Comparison of ENCODE assay signal across 8 cellular contexts in the genomic region with DNA sequence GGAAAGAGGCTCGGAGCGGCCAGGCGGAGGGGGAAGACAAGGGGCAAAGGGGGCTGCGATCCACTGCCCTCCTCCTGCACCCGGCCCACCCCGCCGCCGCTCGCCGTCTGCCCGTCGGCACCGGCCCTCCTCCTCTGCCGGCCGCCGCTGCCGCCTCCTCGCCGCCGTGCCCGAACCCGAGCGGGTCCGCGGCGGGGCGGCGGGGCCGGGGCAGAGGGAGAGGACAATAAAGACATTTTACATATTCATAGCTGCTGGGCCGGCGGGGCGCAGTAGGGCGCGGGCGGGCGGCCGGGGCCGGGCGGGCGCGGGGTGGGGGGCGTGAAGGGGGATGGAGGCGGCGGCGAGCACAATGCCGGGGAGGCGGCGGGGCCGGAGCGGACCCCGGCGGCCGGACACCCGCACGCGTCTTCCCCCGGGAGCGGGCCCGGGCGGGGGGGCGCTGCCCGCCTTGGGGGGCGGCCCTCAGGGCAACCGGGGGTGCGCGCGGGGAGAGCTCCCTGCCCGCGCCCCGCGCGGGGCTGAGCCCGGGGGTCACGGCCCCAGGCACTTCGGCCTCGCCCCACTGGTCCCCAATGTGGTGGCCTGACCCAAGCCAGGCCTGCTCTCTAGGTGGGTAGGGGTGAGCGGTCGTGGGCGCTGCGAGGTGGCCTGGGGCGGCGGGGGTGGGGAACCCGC. TPM values are rescaled to one million over a fixed set of nuclear protein-coding genes. Genes with fewer than 3 reads are reported as not detected.
DNase-seq lines count a peak whose midpoint lies in the region; ATAC-seq, FAIRE-seq and TF ChIP-seq lines count a peak whose summit lies in the region.

No MANE protein-coding gene starts in this region.

- peaks cover 38% of the 10 kb centered on the region for H3K4me1 Mint-ChIP-seq in CD14-positive monocyte
- peaks cover 51% of the 10 kb centered on the region for H3K4me1 Mint-ChIP-seq in activated CD4-positive, alpha-beta memory T cell treated with anti-CD3 and anti-CD28 coated beads for 36 hours (ENCODE audit: low read depth)

- peak overlapping the region; percentile 84 to 97 (median 90) for H3K27ac Mint-ChIP-seq in CD14-positive monocyte
- H3K27ac Mint-ChIP-seq in activated CD4-positive, alpha-beta memory T cell treated with anti-CD3 and anti-CD28 coated beads for 36 hours: peak overlapping the region; percentile 98

- DNase-seq in CD14-positive monocyte (ENCODE audit: low spot score) (no peak), foreskin fibroblast (peak in 1 of 2 donors; percentile 32), pancreas (peak in 4 of 6 donors; percentile 23 to 83 (median 78)), DMS79 treated with DMSO at 0.1 percent for 48 hours (lab: John Stamatoyannopoulos, UW) (no peak)
- no peak for DNase-seq in activated CD4-positive, alpha-beta memory T cell treated with anti-CD3 and anti-CD28 coated beads for 36 hours
- no peak for DNase-seq in NK-92 treated with Interleukin-12 subunit alpha and Interleukin-12 subunit beta, amount 100 ng/mL, for 24 hours (lab: John Stamatoyannopoulos, UW)

- peak overlapping the region; percentile 90 to 99 for H3K4me3 Mint-ChIP-seq in CD14-positive monocyte
- peak overlapping the region; percentile 92 for H3K4me3 Mint-ChIP-seq in activated CD4-positive, alpha-beta memory T cell treated with anti-CD3 and anti-CD28 coated beads for 36 hours

- WGBS in pancreas, 2 donors: 1 to 2% methylated on average over 11 to 83 of the region's 83 CpGs

- POLR2A ChIA-PET in activated CD4-positive, alpha-beta memory T cell treated with anti-CD3 and anti-CD28 coated beads for 36 hours (lab: Charles Lee): interaction anchor here (0.7 to 2.4 kb wide), 11 partner anchors 10 to 1051 kb away, joined by 3 to 14 read pairs (median 8); a partner anchor contains a TSS

- FAIRE-seq in pancreas (lab: Jason Lieb, UNC): no peak

- H3K4me1 ChIP-seq in pancreas: peaks cover 13 to 21% (median 17%) of the 10 kb centered on the region in 3 donors

- no peaks in the 10 kb centered on the region for H3K27me3 ChIP-seq in pancreas

- H3K36me3 ChIP-seq in pancreas: no peaks in the 10 kb centered on the region

- peak overlapping the region; percentile 87 to 98 (median 94) for H3K27ac ChIP-seq in pancreas

- CTCF ChIA-PET in activated CD4-positive, alpha-beta memory T cell treated with anti-CD3 and anti-CD28 coated beads for 36 hours (lab: Charles Lee): interaction anchor here (0.9 to 3.4 kb wide), 16 partner anchors 11 to 345 kb away, joined by 3 to 44 read pairs (median 6); a partner anchor contains a TSS

- H3K9me3 Mint-ChIP-seq in CD14-positive monocyte: no peaks in the 10 kb centered on the region
- H3K9me3 Mint-ChIP-seq in activated CD4-positive, alpha-beta memory T cell treated with anti-CD3 and anti-CD28 coated beads for 36 hours: peaks cover 3% of the 10 kb centered on the region

- no peak for TF ChIP-seq CTCF in CD14-positive monocyte (IDR thresholded peaks at IDR 0.05)
- TF ChIP-seq CTCF in foreskin fibroblast (IDR thresholded peaks at IDR 0.05; ENCODE audit: low read depth, low read length): no peak
- no peak for TF ChIP-seq CTCF in pancreas (IDR thresholded peaks at IDR 0.05)

- intact Hi-C loops in CD14-positive monocyte (cut with micrococcal nuclease): loop anchor here (5.0 to 10.0 kb wide), 5 partner anchors 41 to 714 kb away; a partner anchor contains a TSS
- intact Hi-C loops in activated CD4-positive, alpha-beta memory T cell treated with anti-CD3 and anti-CD28 coated beads for 36 hours (cut with micrococcal nuclease): loop anchor here (2.0 to 5.0 kb wide), 9 partner anchors 99 to 716 kb away; a partner anchor contains a TSS
- intact Hi-C loops in pancreas (cut with DNase I): no loop called here

- ATAC-seq in GM19351 (IDR thresholded peaks at IDR 0.05; ENCODE audit: unreplicated experiment) (peak; percentile 11), HG03439 (IDR thresholded peaks at IDR 0.05; ENCODE audit: unreplicated experiment) (peak; percentile 11), pancreas (peak; percentile 11 to 35 (median 16))

- no peaks in the 10 kb centered on the region for H3K9me3 ChIP-seq in pancreas

- no peaks in the 10 kb centered on the region for H3K27me3 Mint-ChIP-seq in CD14-positive monocyte (ENCODE audit: low read depth in 3 of 3)
- H3K27me3 Mint-ChIP-seq in activated CD4-positive, alpha-beta memory T cell treated with anti-CD3 and anti-CD28 coated beads for 36 hours: peaks cover 1% of the 10 kb centered on the region

- peaks cover 0 to 2% of the 10 kb centered on the region in 2 donors for H3K36me3 Mint-ChIP-seq in CD14-positive monocyte
- peaks cover 12% of the 10 kb centered on the region for H3K36me3 Mint-ChIP-seq in activated CD4-positive, alpha-beta memory T cell treated with anti-CD3 and anti-CD28 coated beads for 36 hours

- H3K4me3 ChIP-seq in foreskin fibroblast (ENCODE audit: low read depth in 1 of 2, low read length in 2 of 2) (peak overlapping the region; percentile 67 to 88), pancreas (peak overlapping the region; percentile 66 to 81 (median 74))

RNA-seq across cellular contexts. Expression of a gene that starts 0.6 kb away (rescaled TPM):
- polyA plus RNA-seq in CD14-positive monocyte (1 to 10 TPM; 2.3 to 4.2 TPM), pancreas (1 to 10 TPM; 1.4 to 3.0 TPM)
- 10 to 100 TPM; 17.7 to 20.1 TPM for total RNA-seq in activated CD4-positive, alpha-beta memory T cell treated with anti-CD3 and anti-CD28 coated beads for 36 hours
- 1 to 10 TPM; 5.5 to 7.3 (median 6.0) TPM for total RNA-seq in pancreas

Comparison
In these comparisons a context has a peak if more than half of its experiments do, and no peak if none do; other contexts are left out.
1. DNase-seq: peak in pancreas (4 of 6); none in CD14-positive monocyte (single experiment), activated CD4-positive, alpha-beta memory T cell treated with anti-CD3 and anti-CD28 coated beads for 36 hours (single experiment), DMS79 treated with DMSO at 0.1 percent for 48 hours (single experiment) and NK-92 treated with Interleukin-12 subunit alpha and Interleukin-12 subunit beta, amount 100 ng/mL, for 24 hours (single experiment).
2. intact Hi-C loops: an anchor here in CD14-positive monocyte (5.0 to 10.0 kb wide) and activated CD4-positive, alpha-beta memory T cell treated with anti-CD3 and anti-CD28 coated beads for 36 hours (2.0 to 5.0 kb wide); none called in pancreas.
3. Peak in every context shown above with its lines, with median percentiles within 50 percentile points of each other: ATAC-seq.